In the genomic region with DNA sequence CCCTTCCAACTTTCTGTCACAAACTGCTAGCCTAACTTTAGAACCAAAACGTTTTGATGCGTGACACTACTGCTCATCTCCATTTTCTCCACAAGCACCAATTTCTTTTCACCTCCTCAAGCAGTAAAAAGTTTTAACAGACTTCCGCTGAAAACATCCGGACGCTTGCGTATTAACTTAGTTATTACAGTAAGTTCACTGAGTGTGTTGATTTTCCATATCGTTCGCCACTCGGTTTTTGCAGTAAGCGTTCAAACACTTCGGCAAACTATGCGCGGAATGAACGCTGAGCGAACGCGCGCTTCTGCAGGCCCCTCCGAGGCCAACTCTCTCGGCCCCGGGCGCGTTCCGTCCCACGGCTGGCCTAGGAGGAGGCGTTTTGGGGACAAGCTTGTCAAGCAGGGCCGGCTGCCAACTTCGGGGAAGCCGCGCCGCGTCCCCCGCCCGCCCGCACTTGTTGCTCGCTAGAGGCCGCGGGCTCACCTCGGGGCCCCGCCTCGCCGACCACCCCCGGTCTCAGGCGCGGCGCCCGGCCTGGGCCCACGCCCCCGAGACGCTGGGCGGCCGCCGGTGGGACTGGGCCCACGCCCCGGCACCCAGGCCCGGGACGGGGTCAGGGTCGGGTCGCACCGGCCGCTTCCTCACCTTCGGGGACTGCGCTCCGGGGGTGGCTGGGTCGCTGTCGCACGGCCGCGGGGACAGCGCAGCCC, we compare ENCODE assay signal across 8 cellular contexts. TPM values are rescaled to one million over a fixed set of nuclear protein-coding genes. Genes with fewer than 3 reads are reported as not detected.
DNase-seq lines count a peak whose midpoint lies in the region; ATAC-seq, FAIRE-seq and TF ChIP-seq lines count a peak whose summit lies in the region.

No MANE protein-coding gene starts in this region.

- H3K36me3 Mint-ChIP-seq in mesothelial cell of epicardium: no peaks in the 10 kb centered on the region

- dilution Hi-C loops in endothelial cell of umbilical vein (cut with MboI; ENCODE audit: extremely low pct_ligation_motif_present, low sequenced_read_pairs): no loop called here

- TSS peak; percentile 81 for BruUV-seq in endothelial cell of umbilical vein (replicated peaks; lab: Mats Ljungman, UMichigan)

- H3K27ac Mint-ChIP-seq in mesothelial cell of epicardium: peak overlapping the region; percentile 98

- ATAC-seq in HG02763 (IDR thresholded peaks at IDR 0.05; ENCODE audit: unreplicated experiment): peak; percentile 34

- peaks cover 30% of the 10 kb centered on the region for H3K4me1 ChIP-seq in endothelial cell of umbilical vein (ENCODE audit: control insufficient read depth, extremely low read depth, insufficient read depth, low read length)

- no peaks in the 10 kb centered on the region for H3K9me3 ChIP-seq in endothelial cell of umbilical vein (replicated peaks; ENCODE audit: control insufficient read depth, insufficient read depth, low read length)

- H2AFZ ChIP-seq in endothelial cell of umbilical vein (ENCODE audit: low read depth, low read length): no peak overlapping the region

- peak overlapping the region; percentile 77 for H3K27ac ChIP-seq in endothelial cell of umbilical vein (ENCODE audit: insufficient read depth, low read depth, low read length)

- no peaks in the 10 kb centered on the region for H3K36me3 ChIP-seq in endothelial cell of umbilical vein (ENCODE audit: control insufficient read depth in 2 of 2, extremely low read depth in 1 of 2, insufficient read depth in 2 of 2, low read length in 2 of 2)

- H3K27me3 Mint-ChIP-seq in mesothelial cell of epicardium (ENCODE audit: low read depth): no peaks in the 10 kb centered on the region

- intact Hi-C loops in endothelial cell of umbilical vein (cut with micrococcal nuclease): loop anchor here (1.0 to 10.0 kb wide), 3 partner anchors 21 to 769 kb away; a partner anchor contains a TSS

- FAIRE-seq in endothelial cell of umbilical vein (lab: Jason Lieb, UNC): peak; percentile 49

- peak overlapping the region; percentile 70 for H3K9ac ChIP-seq in endothelial cell of umbilical vein (replicated peaks; ENCODE audit: extremely low read depth, insufficient read depth, low read length)

- H3K4me3 ChIP-seq in endothelial cell of umbilical vein (replicated peaks in 1 of 3; ENCODE audit: insufficient read depth in 1 of 3, low read depth in 1 of 3, low read length in 3 of 3): peak overlapping the region; percentile 25 to 95 (median 71)

- POLR2A ChIA-PET in endothelial cell of umbilical vein (lab: Charles Lee): no interaction called here

- H3K9me1 ChIP-seq in endothelial cell of umbilical vein (replicated peaks; ENCODE audit: control insufficient read depth, extremely low read depth, insufficient read depth, low read length): no peaks in the 10 kb centered on the region

- TF ChIP-seq POLR2A in endothelial cell of umbilical vein (IDR thresholded peaks at IDR 0.05; ENCODE audit: low read depth, low read length): no peak

- peak overlapping the region; percentile 90 for H3K4me3 Mint-ChIP-seq in mesothelial cell of epicardium

- H3K4me1 Mint-ChIP-seq in mesothelial cell of epicardium: peaks cover 49% of the 10 kb centered on the region

- no peaks in the 10 kb centered on the region for H3K27me3 ChIP-seq in endothelial cell of umbilical vein (ENCODE audit: control insufficient read depth in 2 of 2, insufficient read depth in 2 of 2, low read length in 2 of 2)

- TF ChIP-seq CTCF in endothelial cell of umbilical vein (IDR thresholded peaks at IDR 0.05; ENCODE audit: extremely low read depth in 1 of 2, insufficient read depth in 1 of 2, low read depth in 1 of 2, low read length in 2 of 2) (no peak), mesothelial cell of epicardium (IDR thresholded peaks at IDR 0.05; ENCODE audit: unreplicated experiment) (no peak)

- H3K79me2 ChIP-seq in endothelial cell of umbilical vein (ENCODE audit: control insufficient read depth, insufficient read depth, low read length): peaks cover 38% of the 10 kb centered on the region

- H3K9me3 Mint-ChIP-seq in mesothelial cell of epicardium: no peaks in the 10 kb centered on the region

- CTCF ChIA-PET in endothelial cell of umbilical vein (lab: Charles Lee): interaction anchor here (0.6 to 3.3 kb wide), 3 partner anchors 14 to 510 kb away, joined by 3 to 18 read pairs (median 3); no protein-coding TSS in a partner anchor

- no peaks in the 10 kb centered on the region for H4K20me1 ChIP-seq in endothelial cell of umbilical vein (replicated peaks; ENCODE audit: control insufficient read depth, extremely low read depth, insufficient read depth, low read length)

- DNase-seq in NCI-H2227 (lab: John Stamatoyannopoulos, UW; ENCODE audit: unreplicated experiment) (peak; percentile 28), NCI-H2227 treated with DMSO at 0.1 percent for 48 hours (lab: John Stamatoyannopoulos, UW) (no peak), NCI-H2171 treated with DMSO at 0.1 percent for 48 hours (lab: John Stamatoyannopoulos, UW) (peak; percentile 47), endothelial cell of umbilical vein (ENCODE audit: low read depth, low spot score) (peak; percentile 72), mesothelial cell of epicardium (ENCODE audit: low spot score in 2 of 2, unreplicated experiment in 2 of 2) (peak; percentile 67 to 78)
- peak; percentile 84 for DNase-seq in activated CD8-positive, alpha-beta memory T cell treated with anti-CD3 and anti-CD28 coated beads, Interleukin-2, amount 50 U/mL, for 48 hours
- peak; percentile 37 to 56 for DNase-seq in stimulated activated CD8-positive, alpha-beta memory T cell treated with anti-CD3 and anti-CD28 coated beads, Interleukin-15, amount 100 ng/mL, for 4 hours (ENCODE audit: low read depth in 2 of 2)

- peak overlapping the region; percentile 49 for H3K4me2 ChIP-seq in endothelial cell of umbilical vein (ENCODE audit: insufficient read depth, low read length)

TF ChIP-seq in endothelial cell of umbilical vein, 7 proteins besides CTCF, POLR2A, EP300 and RAD21 (continues in another document):
- no peak for TF ChIP-seq GATA2 (IDR thresholded peaks at IDR 0.05; ENCODE audit: insufficient read depth, insufficient read length, low read depth, low read length)

RNA-seq across cellular contexts. Expression of a gene that starts 0.9 kb away (rescaled TPM):
- total RNA-seq in endothelial cell of umbilical vein (62.4 and 62.6 TPM in 2 replicates), mesothelial cell of epicardium (74.0 to 76.9 TPM (median 75.9 TPM) in 3 replicates)
- 16.3 and 19.1 TPM in 2 replicates for polyA plus RNA-seq in endothelial cell of umbilical vein
- polyA plus RNA-seq in endothelial cell of umbilical vein (2011; cell fraction: cytosol; rRNA removed): 31.6 and 32.6 TPM in 2 replicates
- 73.6 and 98.4 TPM in 2 replicates for polyA plus RNA-seq in endothelial cell of umbilical vein (2011; cell fraction: nucleus; rRNA removed)
- 29.6 and 42.4 TPM in 2 replicates for polyA plus RNA-seq in endothelial cell of umbilical vein (2012)
- polyA minus RNA-seq in endothelial cell of umbilical vein: 18.7 and 21.0 TPM in 2 replicates
- polyA minus RNA-seq in endothelial cell of umbilical vein (2011; cell fraction: cytosol; rRNA and poly(A)+ RNA removed): 19.0 TPM
- 39.4 and 75.5 TPM in 2 replicates for polyA minus RNA-seq in endothelial cell of umbilical vein (2011; cell fraction: nucleus; rRNA and poly(A)+ RNA removed)

RNA-seq across cellular contexts. Expression of a gene that starts 21.4 kb away (rescaled TPM):
- 28.2 and 30.1 TPM in 2 replicates for total RNA-seq in endothelial cell of umbilical vein
- 13.8 and 13.9 TPM in 2 replicates for polyA plus RNA-seq in endothelial cell of umbilical vein
- 9.1 and 10.5 TPM in 2 replicates for polyA plus RNA-seq in endothelial cell of umbilical vein (2011; cell fraction: cytosol; rRNA removed)
- polyA plus RNA-seq in endothelial cell of umbilical vein (2011; cell fraction: nucleus; rRNA removed): 6.1 and 7.2 TPM in 2 replicates
- polyA plus RNA-seq in endothelial cell of umbilical vein (2012): 17.9 and 21.9 TPM in 2 replicates
- 14.6 and 16.0 TPM in 2 replicates for polyA minus RNA-seq in endothelial cell of umbilical vein
- polyA minus RNA-seq in endothelial cell of umbilical vein (2011; cell fraction: cytosol; rRNA and poly(A)+ RNA removed): 7.3 TPM
- 12.1 and 18.8 TPM in 2 replicates for polyA minus RNA-seq in endothelial cell of umbilical vein (2011; cell fraction: nucleus; rRNA and poly(A)+ RNA removed)
- total RNA-seq in mesothelial cell of epicardium: 35.5 to 36.6 TPM (median 35.8 TPM) in 3 replicates

RNA-seq across cellular contexts. Expression of a gene that starts 21.5 kb away (rescaled TPM):
- total RNA-seq in endothelial cell of umbilical vein (69.7 and 75.2 TPM in 2 replicates), mesothelial cell of epicardium (114 to 128 TPM (median 116 TPM) in 3 replicates)
- polyA plus RNA-seq in endothelial cell of umbilical vein: 51.1 and 60.1 TPM in 2 replicates
- 9.9 and 15.5 TPM in 2 replicates for polyA plus RNA-seq in endothelial cell of umbilical vein (2011; cell fraction: cytosol; rRNA removed)
- polyA plus RNA-seq in endothelial cell of umbilical vein (2011; cell fraction: nucleus; rRNA removed): 685 and 699 TPM in 2 replicates
- 24.7 and 30.7 TPM in 2 replicates for polyA plus RNA-seq in endothelial cell of umbilical vein (2012)
- polyA minus RNA-seq in endothelial cell of umbilical vein: 70.8 and 72.7 TPM in 2 replicates
- 12.3 TPM for polyA minus RNA-seq in endothelial cell of umbilical vein (2011; cell fraction: cytosol; rRNA and poly(A)+ RNA removed)
- polyA minus RNA-seq in endothelial cell of umbilical vein (2011; cell fraction: nucleus; rRNA and poly(A)+ RNA removed): 178 and 205 TPM in 2 replicates

RNA-seq across cellular contexts. Expression of a gene that starts 28.0 kb away (rescaled TPM):
- 0.88 and 1.5 TPM in 2 replicates for total RNA-seq in endothelial cell of umbilical vein
- polyA plus RNA-seq in endothelial cell of umbilical vein: 0.21 and 0.39 TPM in 2 replicates
- 0.36 and 0.38 TPM in 2 replicates for polyA plus RNA-seq in endothelial cell of umbilical vein (2011; cell fraction: cytosol; rRNA removed)
- polyA plus RNA-seq in endothelial cell of umbilical vein (2011; cell fraction: nucleus; rRNA removed): 0.91 and 2.7 TPM in 2 replicates
- polyA plus RNA-seq in endothelial cell of umbilical vein (2012): 0.31 and 0.79 TPM in 2 replicates
- polyA minus RNA-seq in endothelial cell of umbilical vein: 0.34 and 0.53 TPM in 2 replicates
- not detected for polyA minus RNA-seq in endothelial cell of umbilical vein (2011; cell fraction: cytosol; rRNA and poly(A)+ RNA removed)
- polyA minus RNA-seq in endothelial cell of umbilical vein (2011; cell fraction: nucleus; rRNA and poly(A)+ RNA removed): 1.3 and 1.6 TPM in 2 replicates
- 1.7 to 2.7 TPM (median 2.4 TPM) in 3 replicates for total RNA-seq in mesothelial cell of epicardium

RNA-seq across cellular contexts. Expression of a gene that starts 28.1 kb away (rescaled TPM):
- 18.8 and 23.8 TPM in 2 replicates for total RNA-seq in endothelial cell of umbilical vein
- polyA plus RNA-seq in endothelial cell of umbilical vein: 33.7 and 36.4 TPM in 2 replicates
- polyA plus RNA-seq in endothelial cell of umbilical vein (2011; cell fraction: cytosol; rRNA removed): 18.9 and 24.0 TPM in 2 replicates
- polyA plus RNA-seq in endothelial cell of umbilical vein (2011; cell fraction: nucleus; rRNA removed): 91.4 and 99.9 TPM in 2 replicates
- polyA plus RNA-seq in endothelial cell of umbilical vein (2012): 10.8 and 21.9 TPM in 2 replicates
- polyA minus RNA-seq in endothelial cell of umbilical vein: 26.3 and 31.9 TPM in 2 replicates
- polyA minus RNA-seq in endothelial cell of umbilical vein (2011; cell fraction: cytosol; rRNA and poly(A)+ RNA removed): 6.5 TPM
- 16.2 and 27.2 TPM in 2 replicates for polyA minus RNA-seq in endothelial cell of umbilical vein (2011; cell fraction: nucleus; rRNA and poly(A)+ RNA removed)
- 44.1 to 46.7 TPM (median 45.6 TPM) in 3 replicates for total RNA-seq in mesothelial cell of epicardium
